ENCODE assay signal across 15 cellular contexts in the genomic region with DNA sequence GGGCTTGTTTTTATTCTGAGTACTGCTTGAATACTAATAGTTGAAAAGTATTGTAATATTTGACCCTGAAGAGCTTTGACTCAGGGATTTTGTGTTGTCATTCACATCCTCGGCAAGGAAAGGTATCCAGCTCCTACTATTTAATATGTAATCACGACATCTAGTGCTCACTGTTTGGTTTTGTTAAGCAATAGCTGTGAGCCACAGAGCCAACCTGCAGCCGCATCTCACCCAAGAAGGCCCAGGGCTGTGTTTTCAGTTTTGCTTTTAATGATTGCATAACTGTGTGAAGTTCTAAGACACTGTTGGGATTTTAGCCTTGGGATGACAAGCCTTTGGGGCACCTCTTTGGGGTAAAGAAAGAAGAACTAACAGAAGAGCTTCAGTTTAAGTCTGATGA.
DNase-seq lines count a peak whose midpoint lies in the region; ATAC-seq and TF ChIP-seq lines count a peak whose summit lies in the region.
"Had no signal": no experiment of that assay in that cellular context is flagged by ENCODE, and none has a peak within 500 bp of the region (broad histone marks: within the 10 kb centered on the region; RNA-seq: fewer than 3 reads in every experiment).

No MANE protein-coding gene starts in this region.

- 28 to 35% methylated on average over 3 of the region's 3 CpGs for WGBS in lung, 2 donors
- WGBS in thyroid gland, 2 donors, result 66 to 67% methylated on average over 3 of the region's 3 CpGs

- intact Hi-C loops in thyroid gland (cut with DNase I), result no loop called here

- H3K9me3 ChIP-seq in lung (ENCODE audit: control insufficient read depth in 2 of 2, insufficient read depth in 1 of 2, low read length in 1 of 2) (no peaks in the 10 kb centered on the region), thyroid gland (no peaks in the 10 kb centered on the region)
- H3K9me3 ChIP-seq: suprapubic skin had no signal

- no peak overlapping the region for H3K4me3 ChIP-seq in lung
- H3K4me3 ChIP-seq in thyroid gland (replicated peaks in 1 of 3), result no peak overlapping the region
- H3K4me3 ChIP-seq: suprapubic skin had no signal

- TF ChIP-seq POLR2A in thyroid gland (IDR thresholded peaks at IDR 0.05), result no peak

- no peak overlapping the region for H3K27ac ChIP-seq in lung (ENCODE audit: low read depth in 1 of 2, low read length in 1 of 2)
- H3K27ac ChIP-seq in thyroid gland, result no peak overlapping the region
- H3K27ac ChIP-seq: suprapubic skin had no signal

- H3K27me3 ChIP-seq in lung (ENCODE audit: control insufficient read depth, insufficient read depth) (no peaks in the 10 kb centered on the region), thyroid gland (no peaks in the 10 kb centered on the region)
- H3K27me3 ChIP-seq: suprapubic skin had no signal

- ATAC-seq in lung (ENCODE audit: insufficient read depth, low FRiP score) (peak; percentile 74), HG02884 (IDR thresholded peaks at IDR 0.05; ENCODE audit: unreplicated experiment) (no peak), HG02970 (IDR thresholded peaks at IDR 0.05; ENCODE audit: low FRiP score, unreplicated experiment) (no peak)
- ATAC-seq: Right ventricle myocardium inferior had no signal

- no peaks in the 10 kb centered on the region for H3K36me3 ChIP-seq in lung (ENCODE audit: control insufficient read depth in 2 of 2, insufficient read depth in 2 of 2, low read length in 2 of 2)
- H3K36me3 ChIP-seq in thyroid gland, result no peaks in the 10 kb centered on the region
- H3K36me3 ChIP-seq: suprapubic skin had no signal

- in situ Hi-C loops in Caki2 (cut with HindIII; ENCODE audit: low pct_unique_long_range_greater_than_20kb, low sequenced_read_pairs), result no loop called here

- TF ChIP-seq CTCF in lung (IDR thresholded peaks at IDR 0.05; ENCODE audit: control extremely low read depth, extremely low read depth) (no peak), thyroid gland (IDR thresholded peaks at IDR 0.05) (no peak)

- H3K4me1 ChIP-seq in lung (ENCODE audit: control insufficient read depth in 2 of 2, insufficient read depth in 2 of 2, low read length in 2 of 2) (peaks cover 0 to 2% of the 10 kb centered on the region in 2 donors), thyroid gland (no peaks in the 10 kb centered on the region)
- H3K4me1 ChIP-seq: suprapubic skin had no signal

- peak; percentile 10 for DNase-seq in Caki2 (ENCODE audit: low read depth)
- DNase-seq in NCI-H1048 (lab: John Stamatoyannopoulos, UW), result peak; percentile 5
- DNase-seq in amniotic epithelial cell (ENCODE audit: low read depth), result peak; percentile 66
- no peak for DNase-seq in lung (ENCODE audit: low spot score)
- DNase-seq in activated T-cell treated with anti-CD3 and anti-CD28 coated beads, Interleukin-2, amount 50 U/mL, for 1 hour, result no peak
- DNase-seq in thyroid gland, result no peak
- DNase-seq: activated CD4-positive, CD25-positive, alpha-beta regulatory T cell; activated T-cell treated with anti-CD3 and anti-CD28 coated beads, Interleukin-2, amount 50 U/mL, for 48 hours; GF-D8; hypothalamus; NCI-H2029 treated with DMSO at 0.1 percent for 48 hours had no signal

Comparison
In these comparisons a context has a peak if more than half of its experiments do, and no peak if none do; other contexts are left out.
1. DNase-seq: peak in Caki2 (single experiment), NCI-H1048 (single experiment) and amniotic epithelial cell (single experiment); none in lung (single experiment), activated T-cell treated with anti-CD3 and anti-CD28 coated beads, Interleukin-2, amount 50 U/mL, for 1 hour (single experiment) and thyroid gland (0 of 2).